In the genomic region with DNA sequence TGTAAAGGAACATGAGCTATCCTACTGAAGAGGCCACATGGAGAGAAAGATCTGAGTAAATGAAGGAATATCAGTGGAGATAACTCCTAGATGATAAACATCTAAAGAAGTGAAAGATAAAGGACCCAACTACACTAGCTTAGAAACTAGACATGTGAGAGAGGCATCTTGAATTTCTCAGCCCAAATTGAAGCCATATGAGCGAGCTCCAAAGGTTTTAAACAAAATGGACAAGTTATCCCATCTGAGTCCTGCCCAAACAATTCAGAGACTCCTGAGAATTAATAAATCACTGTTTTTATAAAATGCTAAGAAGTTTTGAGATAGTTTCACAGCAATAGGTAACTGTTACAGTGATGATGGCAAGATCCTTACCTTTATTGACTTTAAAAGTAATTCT, we compare ENCODE assay signal across 19 cellular contexts.
"Had no signal": no experiment of that assay in that cellular context is flagged by ENCODE, and none has a peak within 500 bp of the region (broad histone marks: within the 10 kb centered on the region; RNA-seq: fewer than 3 reads in every experiment).

No MANE protein-coding gene starts in this region.

- H3K27me3 ChIP-seq: brain microvascular endothelial cell, cardiac muscle cell, MG63 had no signal

- H3K4me3 ChIP-seq: cardiac muscle cell, MG63 had no signal

- H3K36me3 ChIP-seq: brain microvascular endothelial cell, cardiac muscle cell, MG63 had no signal

- ATAC-seq: activated CD4-positive, CD25-positive, alpha-beta regulatory T cell treated with anti-CD3 and anti-CD28 coated beads, Interleukin-2, amount 50 U/mL, for 24 hours; activated CD8-positive, alpha-beta T cell treated with anti-CD3 and anti-CD28 coated beads, Interleukin-2, amount 10 ng/mL, durations not matched to agents 7 days and 5 days; Right ventricle myocardium inferior had no signal

- H3K27ac ChIP-seq: brain microvascular endothelial cell, cardiac muscle cell had no signal

- H3K4me1 Mint-ChIP-seq: activated naive CD4-positive, alpha-beta T cell treated with anti-CD3 and anti-CD28 coated beads, Interleukin-2, amount 50 U/mL, for 24 hours had no signal

- H3K27me3 Mint-ChIP-seq: activated naive CD4-positive, alpha-beta T cell treated with anti-CD3 and anti-CD28 coated beads, Interleukin-2, amount 50 U/mL, for 24 hours had no signal

- H3K36me3 Mint-ChIP-seq: activated naive CD4-positive, alpha-beta T cell treated with anti-CD3 and anti-CD28 coated beads, Interleukin-2, amount 50 U/mL, for 24 hours had no signal

- H3K4me3 Mint-ChIP-seq: activated CD8-positive, alpha-beta T cell treated with anti-CD3 and anti-CD28 coated beads, Interleukin-2, amount 10 ng/mL, durations not matched to agents 7 days and 5 days; activated naive CD4-positive, alpha-beta T cell treated with anti-CD3 and anti-CD28 coated beads, Interleukin-2, amount 50 U/mL, for 24 hours; T-helper 1 cell treated with Interleukin-12 subunit alpha and Interleukin-12 subunit beta and Interleukin-4 antibody, amounts not matched to agents 30 μg/mL and 1 μg/mL, for 36 hours had no signal

- H3K9me3 ChIP-seq: MG63 had no signal

- H3K27ac Mint-ChIP-seq: activated CD8-positive, alpha-beta T cell treated with anti-CD3 and anti-CD28 coated beads, Interleukin-2, amount 10 ng/mL, durations not matched to agents 7 days and 5 days; activated naive CD4-positive, alpha-beta T cell treated with anti-CD3 and anti-CD28 coated beads, Interleukin-2, amount 50 U/mL, for 24 hours; T-helper 1 cell treated with Interleukin-12 subunit alpha and Interleukin-12 subunit beta and Interleukin-4 antibody, amounts not matched to agents 30 μg/mL and 1 μg/mL, for 36 hours had no signal

- DNase-seq: activated CD4-positive, alpha-beta T cell treated with anti-CD3 and anti-CD28 coated beads for 4 hours; activated CD8-positive, alpha-beta memory T cell treated with anti-CD3 and anti-CD28 coated beads, Interleukin-2, amount 50 U/mL, for 48 hours; activated CD8-positive, alpha-beta T cell treated with anti-CD3 and anti-CD28 coated beads, Interleukin-2, amount 10 ng/mL, durations not matched to agents 7 days and 5 days; activated T-cell treated with anti-CD3 and anti-CD28 coated beads, Interleukin-2, amount 50 U/mL, for 1 hour; amniotic stem cell; brain microvascular endothelial cell; MG63; MV-4-11; NCI-H1092 treated with DMSO at 0.1 percent for 48 hours; NCI-H1417 treated with DMSO at 0.1 percent for 48 hours; NCI-H1694; NCI-H2029; NCI-H510A treated with DMSO at 0.1 percent for 48 hours; NCI-H69 had no signal
